Comparison of ENCODE assay signal across 1 cellular context in genomic region chr5:138354926-138355378, GRCh38.
TF ChIP-seq lines count a peak whose summit lies in the region.

No MANE protein-coding gene starts in this region.

TF ChIP-seq in H1, 55 proteins besides CTCF, POLR2A, EP300 and RAD21:
- peak; percentile 84 for TF ChIP-seq SP1 (IDR thresholded peaks at IDR 0.05; ENCODE audit: low read depth, low read length)
- TF ChIP-seq SP2 (IDR thresholded peaks at IDR 0.05; ENCODE audit: low read length), result peak; percentile 14; the same call in 1 of the 2 replicates
- TF ChIP-seq CREB1 (IDR thresholded peaks at IDR 0.05), result no peak
